Comparison of ENCODE assay signal across 8 cellular contexts in the genomic region with DNA sequence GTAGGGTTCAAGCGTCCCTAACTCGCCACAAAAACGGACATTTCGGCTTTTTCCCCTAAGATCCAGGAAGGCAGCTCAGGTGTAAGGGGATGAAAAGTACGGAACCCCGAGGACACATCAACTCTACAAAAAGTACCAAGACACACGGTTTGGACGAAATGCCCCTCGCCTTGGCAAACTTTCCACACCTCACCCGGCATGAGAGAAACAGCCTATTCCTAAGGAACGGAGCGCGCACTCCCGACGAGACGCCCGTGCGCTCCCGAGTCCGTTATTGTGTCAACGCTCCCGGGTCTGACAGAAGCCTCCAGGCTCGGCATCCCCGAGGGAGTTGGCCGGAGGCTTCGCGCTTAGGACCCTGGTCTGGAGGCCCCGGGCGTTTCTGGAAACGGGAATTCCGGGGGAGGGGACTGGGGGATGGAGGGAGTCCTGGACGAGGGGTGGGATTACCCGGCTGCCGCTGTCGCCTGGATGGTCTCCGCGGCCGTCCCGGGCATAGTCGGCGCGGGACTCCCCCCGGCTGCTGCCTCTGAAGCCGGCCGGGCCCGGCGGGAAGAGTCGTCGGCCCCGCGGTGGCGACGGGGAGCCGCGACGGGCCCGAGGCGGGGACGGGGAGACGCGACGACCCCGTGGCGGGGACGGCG. TPM values are rescaled to one million over a fixed set of nuclear protein-coding genes. Genes with fewer than 3 reads are reported as not detected.
DNase-seq lines count a peak whose midpoint lies in the region; ATAC-seq and TF ChIP-seq lines count a peak whose summit lies in the region.

No MANE protein-coding gene starts in this region.

- peaks cover 0 to 19% of the 10 kb centered on the region in 2 donors for H3K36me3 ChIP-seq in left lung

- H3K4me3 Mint-ChIP-seq in T-cell, result peak overlapping the region; percentile 84 to 88 (median 87)
- peak overlapping the region; percentile 84 for H3K4me3 Mint-ChIP-seq in dendritic cell treated with granulocyte-macrophage colony-stimulating factor and Interleukin-4, amounts not matched to agents 40 ng/mL and 50 ng/mL, for 4 days
- H3K4me3 Mint-ChIP-seq in stimulated activated naive B cell treated with anti-CD40 and anti-IgM and Interleukin-4, amounts not matched to agents 10 μg/mL and 1 μg/mL and 100 μg/mL, for 72 hours, result peak overlapping the region; percentile 65 to 93

- H3K27ac Mint-ChIP-seq in T-cell, result peak overlapping the region; percentile 77 to 85
- H3K27ac Mint-ChIP-seq in dendritic cell treated with granulocyte-macrophage colony-stimulating factor and Interleukin-4, amounts not matched to agents 40 ng/mL and 50 ng/mL, for 4 days, result peak overlapping the region; percentile 79
- H3K27ac Mint-ChIP-seq in stimulated activated naive B cell treated with anti-CD40 and anti-IgM and Interleukin-4, amounts not matched to agents 10 μg/mL and 1 μg/mL and 100 μg/mL, for 72 hours, result peak overlapping the region; percentile 92

- CTCF ChIA-PET in T-cell (lab: Charles Lee), result interaction anchor here in 1 of 2 donors (0.6 to 4.5 kb wide), 5 partner anchors 15 to 60 kb away, joined by 3 to 53 read pairs (median 4); a partner anchor contains a TSS

- POLR2A ChIA-PET in T-cell (lab: Charles Lee), result interaction anchor here in 1 of 2 donors (1.3 kb wide), 1 partner anchor 15 kb away, joined by 11 read pairs; no protein-coding TSS in a partner anchor

- no peak for TF ChIP-seq CTCF in left lung (IDR thresholded peaks at IDR 0.05)

- intact Hi-C loops in dendritic cell treated with granulocyte-macrophage colony-stimulating factor and Interleukin-4, amounts not matched to agents 40 ng/mL and 50 ng/mL, for 4 days (cut with micrococcal nuclease), result loop anchor here (1.0 to 5.0 kb wide), 3 partner anchors 15 to 139 kb away; a partner anchor contains a TSS
- intact Hi-C loops in left lung (cut with DNase I), result no loop called here

- H3K4me1 ChIP-seq in left lung, result peaks cover 14 to 29% of the 10 kb centered on the region in 2 donors

- H3K4me1 Mint-ChIP-seq in T-cell, result peaks cover 47 to 56% (median 53%) of the 10 kb centered on the region in 3 donors
- peaks cover 34% of the 10 kb centered on the region for H3K4me1 Mint-ChIP-seq in dendritic cell treated with granulocyte-macrophage colony-stimulating factor and Interleukin-4, amounts not matched to agents 40 ng/mL and 50 ng/mL, for 4 days (ENCODE audit: low read depth)
- peaks cover 57 to 74% of the 10 kb centered on the region in 2 donors for H3K4me1 Mint-ChIP-seq in stimulated activated naive B cell treated with anti-CD40 and anti-IgM and Interleukin-4, amounts not matched to agents 10 μg/mL and 1 μg/mL and 100 μg/mL, for 72 hours

- peak overlapping the region; percentile 73 to 76 for H3K4me3 ChIP-seq in left lung

- H3K36me3 Mint-ChIP-seq in T-cell, result peaks cover 15% of the 10 kb centered on the region
- H3K36me3 Mint-ChIP-seq in dendritic cell treated with granulocyte-macrophage colony-stimulating factor and Interleukin-4, amounts not matched to agents 40 ng/mL and 50 ng/mL, for 4 days (ENCODE audit: low read depth), result peaks cover 22% of the 10 kb centered on the region
- H3K36me3 Mint-ChIP-seq in stimulated activated naive B cell treated with anti-CD40 and anti-IgM and Interleukin-4, amounts not matched to agents 10 μg/mL and 1 μg/mL and 100 μg/mL, for 72 hours, result peaks cover 20 to 28% of the 10 kb centered on the region in 2 donors

- no peaks in the 10 kb centered on the region for H3K9me3 ChIP-seq in left lung

- peak; percentile 0 for ATAC-seq in HG03196 (IDR thresholded peaks at IDR 0.05; ENCODE audit: unreplicated experiment)
- ATAC-seq in T-cell (replicated peaks in 1 of 4), result peak in 3 of 4 experiments; percentile 4 to 27 (median 13)
- ATAC-seq in left lung, result peak; percentile 18
- peak; percentile 3 to 4 for ATAC-seq in stimulated activated naive B cell treated with anti-CD40 and anti-IgM and Interleukin-4, amounts not matched to agents 10 μg/mL and 1 μg/mL and 100 μg/mL, for 72 hours (replicated peaks)
- no peak for ATAC-seq in HG03521 (IDR thresholded peaks at IDR 0.05; ENCODE audit: unreplicated experiment)

- H3K27ac ChIP-seq in left lung, result peak overlapping the region; percentile 78 to 90

- no peaks in the 10 kb centered on the region for H3K9me3 Mint-ChIP-seq in T-cell
- no peaks in the 10 kb centered on the region for H3K9me3 Mint-ChIP-seq in dendritic cell treated with granulocyte-macrophage colony-stimulating factor and Interleukin-4, amounts not matched to agents 40 ng/mL and 50 ng/mL, for 4 days
- no peaks in the 10 kb centered on the region for H3K9me3 Mint-ChIP-seq in stimulated activated naive B cell treated with anti-CD40 and anti-IgM and Interleukin-4, amounts not matched to agents 10 μg/mL and 1 μg/mL and 100 μg/mL, for 72 hours

- H3K27me3 Mint-ChIP-seq in T-cell, result no peaks in the 10 kb centered on the region
- H3K27me3 Mint-ChIP-seq in dendritic cell treated with granulocyte-macrophage colony-stimulating factor and Interleukin-4, amounts not matched to agents 40 ng/mL and 50 ng/mL, for 4 days, result no peaks in the 10 kb centered on the region
- no peaks in the 10 kb centered on the region for H3K27me3 Mint-ChIP-seq in stimulated activated naive B cell treated with anti-CD40 and anti-IgM and Interleukin-4, amounts not matched to agents 10 μg/mL and 1 μg/mL and 100 μg/mL, for 72 hours

- no peaks in the 10 kb centered on the region for H3K27me3 ChIP-seq in left lung

- DNase-seq in activated effector memory CD4-positive, alpha-beta T cell treated with Interleukin-2 at 50 U/mL for 16 hours, result peak; percentile 4
- DNase-seq in activated effector memory CD4-positive, alpha-beta T cell treated with anti-CD3 and anti-CD28 coated beads, Interleukin-2, amount 50 U/mL, for 16 hours, result no peak
- peak in 7 of 34 experiments; percentile 3 to 19 (median 10) for DNase-seq in T-cell
- peak; percentile 50 to 86 for DNase-seq in left lung
- DNase-seq in stimulated activated naive B cell treated with anti-CD40 and anti-IgM and Interleukin-4, amounts not matched to agents 10 μg/mL and 1 μg/mL and 100 μg/mL, for 72 hours, result no peak

RNA-seq across cellular contexts. Expression of a gene that starts 0.8 kb away (rescaled TPM):
- 10 to 100 TPM; 24.3 to 33.5 (median 26.2) TPM for total RNA-seq in T-cell
- total RNA-seq in left lung, result 10 to 100 TPM; 13.3 to 14.3 TPM

RNA-seq across cellular contexts. Expression of a gene that starts 58.7 kb away (rescaled TPM):
- total RNA-seq in T-cell (10 to 100 TPM; 57.8 to 85.4 (median 75.5) TPM), left lung (10 to 100 TPM; 38.5 to 43.8 TPM)

Comparison
In these comparisons a context has a peak if more than half of its experiments do, and no peak if none do; other contexts are left out.
1. DNase-seq: peak in activated effector memory CD4-positive, alpha-beta T cell treated with Interleukin-2 at 50 U/mL for 16 hours (single experiment) and left lung (2 of 2); none in activated effector memory CD4-positive, alpha-beta T cell treated with anti-CD3 and anti-CD28 coated beads, Interleukin-2, amount 50 U/mL, for 16 hours (single experiment) and stimulated activated naive B cell treated with anti-CD40 and anti-IgM and Interleukin-4, amounts not matched to agents 10 μg/mL and 1 μg/mL and 100 μg/mL, for 72 hours (single experiment).
2. Peak in every context shown above with its lines, with median percentiles within 50 percentile points of each other: H3K27ac Mint-ChIP-seq and H3K4me3 Mint-ChIP-seq.